ENCODE assay signal across 8 cellular contexts in genomic region chr16:24504467-24505345, GRCh38. TPM values are rescaled to one million over a fixed set of nuclear protein-coding genes. Genes with fewer than 3 reads are reported as not detected.
A peak's percentile ranks its signal among the peaks of the same experiment; 100 is the strongest.
DNase-seq lines count a peak whose midpoint lies in the region; ATAC-seq, FAIRE-seq and TF ChIP-seq lines count a peak whose summit lies in the region.

No MANE protein-coding gene starts in this region.

- CTCF ChIA-PET in K562 (lab: Yijun Ruan, JAX; ENCODE audit: low intra/inter-chr PET ratio) = interaction anchor here (0.5 to 2.1 kb wide), 4 partner anchors 42 to 469 kb away, joined by 3 to 21 read pairs (median 3); no protein-coding TSS in a partner anchor

- no peak overlapping the region for H3K9ac ChIP-seq in K562 (ENCODE audit: insufficient read depth in 1 of 2, low read depth in 2 of 2, low read length in 2 of 2)

- TF ChIP-seq POLR2A in K562 (conservative IDR thresholded peaks at IDR 0.05) = no peak

- H4K20me1 ChIP-seq in K562 (replicated peaks; ENCODE audit: control insufficient read depth, insufficient read depth, low read length) = no peaks in the 10 kb centered on the region

- ATAC-seq in GM19351 (IDR thresholded peaks at IDR 0.05; ENCODE audit: unreplicated experiment) (peak; percentile 72), K562 (peak; percentile 98), HG03469 (IDR thresholded peaks at IDR 0.05; ENCODE audit: unreplicated experiment) (no peak)

- peak; percentile 83 to 92 (median 86) for TF ChIP-seq CTCF in K562 (IDR thresholded peaks at IDR 0.05 in 2 of 3, conservative IDR thresholded peaks at IDR 0.05 in 1 of 3; ENCODE audit: insufficient read depth in 2 of 3, low read depth in 1 of 3, low read length in 3 of 3)

- no peak overlapping the region for H3K4me3 ChIP-seq in K562

- no peak for TF ChIP-seq EP300 in K562 (IDR thresholded peaks at IDR 0.05; ENCODE audit: low read length)

- H2AFZ ChIP-seq in K562 (ENCODE audit: low read depth, low read length) = no peak overlapping the region

- BruUV-seq in K562 (replicated peaks; lab: Mats Ljungman, UMichigan) = no TSS peak

- DNase-seq in Ammon's horn (ENCODE audit: low spot score) (peak; percentile 83), NCI-H128 (lab: John Stamatoyannopoulos, UW; ENCODE audit: unreplicated experiment) (peak; percentile 6), UCSD-AML1 (lab: John Stamatoyannopoulos, UW; ENCODE audit: unreplicated experiment) (peak; percentile 40), K562 (ENCODE audit: extremely low read depth in 1 of 4, low spot score in 3 of 4) (peak; percentile 70 to 80 (median 72)), inferior parietal cortex (ENCODE audit: extremely low spot score) (peak; percentile 87)
- peak; percentile 15 to 45 for DNase-seq in stimulated activated CD4-positive, alpha-beta T cell treated with anti-CD3 and anti-CD28 coated beads, Interleukin-1b, Interleukin-23, amount 100 ng/mL, for 4 hours (ENCODE audit: low read depth in 2 of 2)

- intact Hi-C loops in K562 (cut with micrococcal nuclease) = loop anchor here (5.0 to 10.0 kb wide), 2 partner anchors 702 to 770 kb away; no protein-coding TSS in a partner anchor

- WGBS in K562 (ENCODE audit: insufficient coverage, low coverage, missing lambda C conversion rate) = 15% methylated on average over 18 of the region's 18 CpGs

- H3K9me1 ChIP-seq in K562 (ENCODE audit: control insufficient read depth, insufficient read depth, low read length) = no peaks in the 10 kb centered on the region

- TF ChIP-seq RAD21 in K562 (CRISPR knock-in tag; conservative IDR thresholded peaks at IDR 0.05 in 1 of 2, IDR thresholded peaks at IDR 0.05 in 1 of 2) = peak; percentile 65 to 83

- no peak overlapping the region for H3K4me2 ChIP-seq in K562 (ENCODE audit: insufficient read depth, low read length)

- POLR2A ChIA-PET in K562 (lab: Yijun Ruan, JAX) = interaction anchor here (0.8 to 1.3 kb wide), 2 partner anchors 154 to 947 kb away, joined by 3 read pairs; partner anchors contain the start of genes EARS2 and UBFD1

- in situ Hi-C loops in K562 (cut with MboI) = loop anchor here (5.0 to 10.0 kb wide), 2 partner anchors 462 to 770 kb away; no protein-coding TSS in a partner anchor

- no peaks in the 10 kb centered on the region for H3K79me2 ChIP-seq in K562 (ENCODE audit: control insufficient read depth, insufficient read depth, low read length)

- peak; percentile 89 for FAIRE-seq in K562 (lab: Jason Lieb, UNC)

- peaks cover 3 to 16% of the 10 kb centered on the region in 2 experiments; a peak in 2 of 5 replicates for H3K27me3 ChIP-seq in K562 (ENCODE audit: control insufficient read depth in 2 of 2, insufficient read depth in 2 of 2, low read length in 2 of 2)

- H3K36me3 ChIP-seq in K562 (ENCODE audit: control insufficient read depth, insufficient read depth, low read length) = no peaks in the 10 kb centered on the region

- peaks cover 6 to 9% of the 10 kb centered on the region in 2 experiments; a peak in 3 of 5 replicates for H3K4me1 ChIP-seq in K562 (replicated peaks in 1 of 2; ENCODE audit: control insufficient read depth in 2 of 2, insufficient read depth in 2 of 2, low read length in 2 of 2)

- H3K9me3 ChIP-seq in K562 (replicated peaks; ENCODE audit: control insufficient read depth, insufficient read depth, low read depth, low read length) = no peaks in the 10 kb centered on the region; the same call in 1 of the 2 replicates

- H3K27ac ChIP-seq in K562 (ENCODE audit: extremely low read depth, low read depth, low read length) = no peak overlapping the region

TF ChIP-seq in K562, 482 proteins besides CTCF, POLR2A, EP300 and RAD21 (continues in another document):
- TF ChIP-seq JUND (IDR thresholded peaks at IDR 0.05; ENCODE audit: borderline replicate concordance, low read depth, low read length) (peak; percentile 6; the same call in 1 of the 2 replicates), JUND (tag; IDR thresholded peaks at IDR 0.05; ENCODE audit: borderline replicate concordance, low read depth, low read length) (no peak), SMC3 (conservative IDR thresholded peaks at IDR 0.05; ENCODE audit: insufficient read depth, low read depth, low read length) (peak; percentile 77), EHMT2 (IDR thresholded peaks at IDR 0.05) (no peak), COPS2 (conservative IDR thresholded peaks at IDR 0.05) (no peak), HMGN3 (IDR thresholded peaks at IDR 0.05; ENCODE audit: borderline replicate concordance, extremely low read depth, insufficient read length, low read depth, low read length) (no peak), E2F6 (IDR thresholded peaks at IDR 0.05; ENCODE audit: borderline replicate concordance in 1 of 2, extremely low read depth in 1 of 2, insufficient read depth in 1 of 2, insufficient read length in 1 of 2, low read depth in 1 of 2, low read length in 1 of 2, poor library complexity in 1 of 2, severe bottlenecking in 1 of 2) (peak in 1 of 2 experiments; percentile 33), LCOR (CRISPR knock-in tag; IDR thresholded peaks at IDR 0.05) (peak; percentile 76; the same call in 1 of the 2 replicates), CTBP1 (IDR thresholded peaks at IDR 0.05; ENCODE audit: borderline replicate concordance) (peak; percentile 69; the same call in 1 of the 2 replicates), POLR3A (IDR thresholded peaks at IDR 0.05; ENCODE audit: borderline replicate concordance, extremely low read depth, insufficient read depth, insufficient read length) (no peak), STAG1 (CRISPR knock-in tag; IDR thresholded peaks at IDR 0.05; ENCODE audit: borderline replicate concordance) (peak; percentile 93), DPF2 (IDR thresholded peaks at IDR 0.05) (no peak), GTF2B (IDR thresholded peaks at IDR 0.05; ENCODE audit: extremely low read depth, insufficient read length) (no peak), XRCC5 (IDR thresholded peaks at IDR 0.05; ENCODE audit: low read depth, low read length) (peak; percentile 54; the same call in 1 of the 2 replicates), DEAF1 (CRISPR knock-in tag; IDR thresholded peaks at IDR 0.05) (peak; percentile 44; the same call in 1 of the 2 replicates), RB1 (IDR thresholded peaks at IDR 0.05; ENCODE audit: low read depth) (peak; percentile 60; the same call in 1 of the 2 replicates), HNRNPLL (IDR thresholded peaks at IDR 0.05; ENCODE audit: low read depth, low read length, poor library complexity, severe bottlenecking) (peak; percentile 25)

RNA-seq across cellular contexts. Expression of gene RBBP6, which starts 34.7 kb away (rescaled TPM):
- 112 and 269 TPM in 2 replicates for total RNA-seq in K562 (2011; cell fraction: chromatin; rRNA removed; ENCODE audit: low replicate concordance)
- 67.9 and 77.8 TPM in 2 replicates for total RNA-seq in K562 (2011; cell fraction: nucleolus; rRNA removed)
- total RNA-seq in K562 (2011; cell fraction: nucleoplasm; rRNA removed) = 144 and 226 TPM in 2 replicates
- total RNA-seq in K562 (2014; rRNA removed) (19.2 and 24.5 TPM in 2 replicates), K562 (2014; rRNA removed; fragmentation: Illumina TruSeq; extraction: Trizol) (40.2 and 43.0 TPM in 2 replicates), K562 (2015; rRNA removed; fragmentation: Illumina TruSeq; extraction: Trizol) (42.5 and 42.7 TPM in 2 replicates), K562 (2021) (61.0 and 63.4 TPM in 2 replicates)
- polyA plus RNA-seq in K562 (2011; rRNA removed) (73.5 and 76.6 TPM in 2 replicates), K562 (2014; fragmentation: Illumina TruSeq; extraction: Trizol) (45.4 and 57.2 TPM in 2 replicates), K562 (2014; fragmentation: Nextera tagmentation; extraction: Ambion mirVana) (10 to 100 TPM; 21.9 to 25.6 TPM), K562 (2014; rRNA removed) (53.5 and 58.1 TPM in 2 replicates)
- 14.9 and 20.6 TPM in 2 replicates for polyA plus RNA-seq in K562 (2011; cell fraction: cytosol; rRNA removed)
- polyA plus RNA-seq in K562 (2011; cell fraction: nucleus; rRNA removed) = 105 and 129 TPM in 2 replicates
- 36.1 and 39.9 TPM in 2 replicates for polyA plus RNA-seq in K562 (2012)
- polyA minus RNA-seq in K562 (2011; rRNA and poly(A)+ RNA removed) = 81.8 and 106 TPM in 2 replicates
- polyA minus RNA-seq in K562 (2011; cell fraction: cytosol; rRNA and poly(A)+ RNA removed) = 21.7 and 24.2 TPM in 2 replicates
- polyA minus RNA-seq in K562 (2011; cell fraction: nucleus; rRNA and poly(A)+ RNA removed) = 92.5 and 164 TPM in 2 replicates

Comparison
In these comparisons a context has a peak if more than half of its experiments do, and no peak if none do; other contexts are left out.
1. DNase-seq: peak in every context shown above with its lines; median percentile 87 in inferior parietal cortex; 83 in Ammon's horn; 72 in K562; 40 in UCSD-AML1; 30 in stimulated activated CD4-positive, alpha-beta T cell treated with anti-CD3 and anti-CD28 coated beads, Interleukin-1b, Interleukin-23, amount 100 ng/mL, for 4 hours; 6 in NCI-H128.